ENCODE assay signal across 8 cellular contexts in the genomic region with DNA sequence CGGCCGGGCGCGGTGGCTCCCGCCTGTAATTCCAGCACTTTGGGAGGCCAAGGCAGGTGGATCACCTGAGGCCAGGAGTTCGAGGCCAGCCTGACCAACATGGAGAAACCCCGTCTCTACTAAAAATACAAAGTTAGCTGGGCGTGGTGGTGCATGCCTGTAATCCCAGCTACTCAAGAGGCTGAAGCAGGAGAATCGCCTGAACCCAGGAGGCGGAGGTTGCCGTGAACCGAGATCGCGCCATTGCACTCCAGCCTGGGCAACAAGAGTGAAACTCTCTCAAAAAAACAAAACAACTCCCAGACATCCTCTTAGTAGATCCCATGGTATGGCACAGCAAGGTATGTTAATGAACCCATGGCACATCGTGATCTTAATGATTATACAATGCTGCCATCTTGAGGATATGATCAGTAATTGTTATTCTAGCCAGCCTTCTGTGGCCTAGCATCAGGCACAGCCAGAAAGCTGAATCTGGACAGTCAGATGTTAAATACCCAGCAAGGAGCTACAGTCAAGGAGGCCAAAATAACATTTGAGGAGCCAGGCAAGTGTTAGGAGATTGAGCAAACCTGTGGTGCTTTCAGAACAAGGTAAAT. TPM values are rescaled to one million over a fixed set of nuclear protein-coding genes. Genes with fewer than 3 reads are reported as not detected.
A peak's percentile ranks its signal among the peaks of the same experiment; 100 is the strongest.
DNase-seq lines count a peak whose midpoint lies in the region; ATAC-seq and TF ChIP-seq lines count a peak whose summit lies in the region.
"Not testable (repeated sequence)": the region's sequence is repeated elsewhere in the genome, so short reads cannot be mapped to it uniquely, and the experiment has no call there.

No MANE protein-coding gene starts in this region.

- not testable (repeated sequence) for H3K27ac ChIP-seq in testis

- not testable (repeated sequence) for TF ChIP-seq POLR2A in testis (IDR thresholded peaks at IDR 0.05)

- not testable (repeated sequence) for H3K27me3 ChIP-seq in testis

- peaks cover 20% of the 10 kb centered on the region for H3K4me1 ChIP-seq in testis

- not testable (repeated sequence) for H3K36me3 Mint-ChIP-seq in WTC11, memory B cell

- 60 to 67% methylated on average over 15 of the region's 15 CpGs for WGBS in testis, 2 donors

- peak overlapping the region; percentile 94 for H3K27ac Mint-ChIP-seq in WTC11
- H3K27ac Mint-ChIP-seq in memory B cell = not testable (repeated sequence)

- TF ChIP-seq CTCF in WTC11 (IDR thresholded peaks at IDR 0.05) (peak; percentile 42; the same call in 1 of the 2 replicates), epithelial cell of esophagus (IDR thresholded peaks at IDR 0.05; ENCODE audit: insufficient read depth, low read depth, low read length, missing control alignments) (peak; percentile 58), testis (IDR thresholded peaks at IDR 0.05) (peak in 2 of 3 experiments; percentile 56 to 62)

- H3K4me1 Mint-ChIP-seq in WTC11 = peaks cover 37% of the 10 kb centered on the region
- H3K4me1 Mint-ChIP-seq in memory B cell = not testable (repeated sequence)

- intact Hi-C loops in testis (cut with DNase I; ENCODE audit: low total_unique reads) = not testable (repeated sequence)

- ATAC-seq in GM21576 (IDR thresholded peaks at IDR 0.05; ENCODE audit: unreplicated experiment) (peak; percentile 79), HG03558 (IDR thresholded peaks at IDR 0.05; ENCODE audit: extremely low read depth, unreplicated experiment) (peak; percentile 88), WTC11 (peak; percentile 91), memory B cell (ENCODE audit: low read depth) (peak; percentile 89)

- H3K9me3 ChIP-seq in testis = not testable (repeated sequence)

- not testable (repeated sequence) for H3K4me3 Mint-ChIP-seq in WTC11, memory B cell

- CTCF ChIA-PET in WTC11 (lab: Charles Lee) = interaction anchor here (0.6 to 3.1 kb wide), 34 partner anchors 11 to 825 kb away, joined by 3 to 57 read pairs (median 4); partner anchors contain the start of genes ARHGEF37, IL17B and PCYOX1L

- POLR2A ChIA-PET in WTC11 (lab: Charles Lee) = interaction anchor here (0.5 to 1.0 kb wide), 2 partner anchors 14 to 30 kb away, joined by 3 read pairs; no protein-coding TSS in a partner anchor

- DNase-seq in ELR (ENCODE audit: low read depth) (peak; percentile 93), NCI-H446 treated with DMSO at 0.1 percent for 48 hours (lab: John Stamatoyannopoulos, UW) (peak; percentile 56), WTC11 (ENCODE audit: low spot score) (peak; percentile 18), epithelial cell of esophagus (ENCODE audit: low read depth) (peak; percentile 89), memory B cell (ENCODE audit: low spot score in 2 of 2) (peak; percentile 29 to 53)
- not testable (repeated sequence) for DNase-seq in testis

- H3K27me3 Mint-ChIP-seq in WTC11 (ENCODE audit: low read depth); memory B cell: not testable (repeated sequence)

- not testable (repeated sequence) for H3K9me3 Mint-ChIP-seq in WTC11, memory B cell

- H3K36me3 ChIP-seq in testis (ENCODE audit: low read depth, missing control alignments) = not testable (repeated sequence)

- H3K4me3 ChIP-seq in epithelial cell of esophagus (ENCODE audit: low read length); testis: not testable (repeated sequence)

RNA-seq across cellular contexts. Expression of gene CSNK1A1, which starts 13.4 kb away (rescaled TPM):
- 265 to 276 TPM (median 269 TPM) in 3 replicates for total RNA-seq in WTC11 (2021)
- 100 to 1,000 TPM; 148 to 192 TPM for total RNA-seq in testis
- 129 TPM for polyA plus RNA-seq in testis (ENCODE audit: insufficient read depth, low read depth, low replicate concordance)

RNA-seq across cellular contexts. Expression of gene ARHGEF37, which starts 16.7 kb away (rescaled TPM):
- total RNA-seq in WTC11 (2021) (0.66 to 1.1 TPM (median 0.71 TPM) in 3 replicates), testis (10 to 100 TPM; 13.4 to 17.8 TPM)
- polyA plus RNA-seq in testis (ENCODE audit: insufficient read depth, low read depth, low replicate concordance) = 12.9 TPM
